ENCODE assay signal across 17 cellular contexts in genomic region chr6:164690702-164691500, GRCh38.
DNase-seq lines count a peak whose midpoint lies in the region; ATAC-seq, FAIRE-seq and TF ChIP-seq lines count a peak whose summit lies in the region.
"Had no signal": no experiment of that assay in that cellular context is flagged by ENCODE, and none has a peak within 500 bp of the region (broad histone marks: within the 10 kb centered on the region; RNA-seq: fewer than 3 reads in every experiment).

No MANE protein-coding gene starts in this region.

- H3K36me3 Mint-ChIP-seq in brain = no peaks in the 10 kb centered on the region
- H3K36me3 Mint-ChIP-seq: CD8-positive, alpha-beta T cell had no signal

- H3K4me3 Mint-ChIP-seq in brain = peak overlapping the region in 1 of 5 experiments; percentile 40
- H3K4me3 Mint-ChIP-seq: CD8-positive, alpha-beta T cell; HFFc6 had no signal

- DNase-seq in foreskin melanocyte (peak; percentile 62), medulla oblongata (ENCODE audit: extremely low spot score) (peak; percentile 26), putamen (ENCODE audit: low spot score) (peak; percentile 33), D721Med (ENCODE audit: insufficient read length, low spot score) (no peak), LoVo (ENCODE audit: low spot score) (no peak)
- DNase-seq: ACHN; BE2C; CD8-positive, alpha-beta T cell; COR-L47; DND-41; GDM1; HCEC 1CT; HFFc6 had no signal

- TF ChIP-seq CTCF in brain (conservative IDR thresholded peaks at IDR 0.05) (no peak), D721Med (IDR thresholded peaks at IDR 0.05; ENCODE audit: insufficient read depth, missing control alignments) (no peak)

- peaks cover 6% of the 10 kb centered on the region for H3K27me3 Mint-ChIP-seq in brain

- peak overlapping the region in 4 of 5 experiments; percentile 51 to 93 (median 90) for H3K27ac Mint-ChIP-seq in brain
- H3K27ac Mint-ChIP-seq: CD8-positive, alpha-beta T cell; HFFc6 had no signal

- peaks cover 0 to 18% (median 4%) of the 10 kb centered on the region in 5 experiments for H3K9me3 Mint-ChIP-seq in brain

- FAIRE-seq in D721Med (lab: Jason Lieb, UNC) = no peak
- FAIRE-seq: GM12892, GM19239 had no signal

- no peak for ATAC-seq in HG02798 (IDR thresholded peaks at IDR 0.05; ENCODE audit: poor library complexity, unreplicated experiment)
- ATAC-seq: CD8-positive, alpha-beta T cell had no signal

- H3K4me1 Mint-ChIP-seq in brain = peaks cover 59% of the 10 kb centered on the region

Comparison
In these comparisons a context has a peak if more than half of its experiments do, and no peak if none do; other contexts are left out.
1. DNase-seq: peak in foreskin melanocyte (single experiment), medulla oblongata (single experiment) and putamen (single experiment); none in D721Med (single experiment) and LoVo (single experiment).